1 cellular context compared by ENCODE assay signal in the genomic region with DNA sequence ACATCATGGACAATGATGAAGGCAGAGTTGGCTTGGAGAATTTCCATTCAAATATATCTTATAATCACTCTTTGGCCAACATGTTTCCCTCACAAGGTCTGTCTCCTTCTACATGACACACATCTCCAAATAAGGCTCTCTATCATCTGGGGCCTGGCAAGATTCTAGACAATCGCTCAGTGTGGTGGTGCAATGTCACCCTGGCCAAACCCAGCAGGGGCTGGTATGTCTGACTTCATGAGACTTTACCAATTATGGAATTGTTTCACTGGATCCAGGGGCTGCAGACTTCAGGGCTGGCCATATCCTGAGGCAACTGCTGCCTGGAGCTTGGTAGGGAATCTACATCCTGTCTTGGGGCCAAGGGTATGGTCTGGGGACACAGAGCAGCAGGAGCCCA.
TF ChIP-seq lines count a peak whose summit lies in the region.

No MANE protein-coding gene starts in this region.

TF ChIP-seq in H1, 55 proteins besides CTCF, POLR2A, EP300 and RAD21:
- TF ChIP-seq YY1 (IDR thresholded peaks at IDR 0.05; ENCODE audit: low read depth, low read length): no peak
- no peak for TF ChIP-seq BCL11A (IDR thresholded peaks at IDR 0.05; ENCODE audit: low read depth in 2 of 2, low read length in 2 of 2)
- no peak for TF ChIP-seq CBX8 (IDR thresholded peaks at IDR 0.05; ENCODE audit: borderline replicate concordance, low read depth, low read length)
- no peak for TF ChIP-seq SIRT6 (IDR thresholded peaks at IDR 0.05; ENCODE audit: low read length)
- no peak for TF ChIP-seq NRF1 (IDR thresholded peaks at IDR 0.05; ENCODE audit: low read depth, low read length)
- TF ChIP-seq SP1 (IDR thresholded peaks at IDR 0.05; ENCODE audit: low read depth, low read length): no peak
